9 cellular contexts compared by ENCODE assay signal in the genomic region with DNA sequence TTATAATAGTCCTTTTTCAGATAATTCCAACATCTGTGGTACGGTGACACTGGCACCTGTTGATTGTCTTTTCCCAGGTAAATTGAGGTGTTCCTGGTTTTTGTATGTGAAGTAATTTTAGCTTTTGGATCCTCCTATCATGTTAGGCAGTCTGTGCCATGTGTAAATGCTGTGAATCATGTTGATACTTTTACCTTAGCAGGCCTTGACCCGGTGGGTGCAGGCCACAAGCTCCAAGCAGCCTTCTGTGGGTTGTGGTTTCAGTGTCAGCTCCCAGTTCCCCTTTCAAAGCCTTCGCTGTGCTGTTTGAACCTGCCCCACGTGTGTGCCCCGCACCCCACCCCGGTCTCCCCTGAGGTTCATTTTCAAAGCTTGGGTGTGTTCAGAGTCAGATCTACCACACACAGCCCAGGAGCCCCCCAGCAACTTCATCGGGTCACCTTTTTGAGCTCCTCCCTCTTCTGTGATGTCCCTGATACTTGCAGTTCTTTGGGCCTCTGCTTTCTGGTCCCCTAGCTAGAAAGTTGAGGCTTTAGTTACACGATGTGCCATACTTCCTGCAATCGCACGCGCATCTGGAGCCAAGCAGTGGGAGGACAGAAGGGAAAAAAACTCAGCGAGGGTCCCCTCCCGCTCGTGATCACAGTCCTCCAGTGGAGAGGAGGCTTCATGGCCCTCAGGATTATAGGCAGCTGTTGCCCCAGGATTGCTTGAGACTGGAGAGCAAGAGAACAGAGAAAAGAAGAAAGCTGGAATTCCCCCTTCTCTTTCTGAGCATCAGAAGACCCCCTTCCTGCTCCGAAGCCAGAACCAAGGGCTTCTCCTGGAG. TPM values are rescaled to one million over a fixed set of nuclear protein-coding genes. Genes with fewer than 3 reads are reported as not detected.
DNase-seq lines count a peak whose midpoint lies in the region; ATAC-seq, FAIRE-seq and TF ChIP-seq lines count a peak whose summit lies in the region.
"Had no signal": no experiment of that assay in that cellular context is flagged by ENCODE, and none has a peak within 500 bp of the region (broad histone marks: within the 10 kb centered on the region; RNA-seq: fewer than 3 reads in every experiment).

No MANE protein-coding gene starts in this region.

- peaks cover 0 to 6% of the 10 kb centered on the region in 2 donors for H3K9me3 ChIP-seq in uterus
- H3K9me3 ChIP-seq: suprapubic skin had no signal

- no peak overlapping the region for H3K27ac ChIP-seq in uterus
- H3K27ac ChIP-seq: suprapubic skin had no signal

- DNase-seq in GM12891 (ENCODE audit: insufficient read length, low spot score) = peak; percentile 88
- DNase-seq in NOMO-1 treated with DMSO at 0.1 percent for 48 hours (lab: John Stamatoyannopoulos, UW; ENCODE audit: unreplicated experiment) = peak; percentile 99
- peak; percentile 70 to 83 for DNase-seq in activated T-cell treated with anti-CD3 and anti-CD28 coated beads, Interleukin-2, amount 50 U/mL, for 72 hours
- DNase-seq in stimulated activated CD4-positive, alpha-beta T cell treated with anti-CD3 and anti-CD28 coated beads, Interleukin-1b, Interleukin-23, amount 100 ng/mL, for 48 hours = peak; percentile 79
- DNase-seq in uterus = no peak
- DNase-seq in NCI-H1436 treated with DMSO at 0.1 percent for 48 hours (lab: John Stamatoyannopoulos, UW) = no peak
- DNase-seq in osteocyte (ENCODE audit: extremely low spot score, unreplicated experiment) = no peak

- no peaks in the 10 kb centered on the region for H3K4me1 ChIP-seq in uterus
- H3K4me1 ChIP-seq: suprapubic skin had no signal

- peaks cover 50% of the 10 kb centered on the region for H3K4me1 Mint-ChIP-seq in activated T-cell treated with anti-CD3 and anti-CD28 coated beads, Interleukin-2, amount 50 U/mL, for 72 hours (ENCODE audit: low read depth)
- H3K4me1 Mint-ChIP-seq in osteocyte (ENCODE audit: unreplicated experiment) = peaks cover 13% of the 10 kb centered on the region

- H3K27me3 ChIP-seq in uterus = no peaks in the 10 kb centered on the region
- H3K27me3 ChIP-seq: suprapubic skin had no signal

- peaks cover 0 to 2% of the 10 kb centered on the region in 2 donors for H3K9me3 Mint-ChIP-seq in activated T-cell treated with anti-CD3 and anti-CD28 coated beads, Interleukin-2, amount 50 U/mL, for 72 hours
- no peaks in the 10 kb centered on the region for H3K9me3 Mint-ChIP-seq in osteocyte (ENCODE audit: unreplicated experiment)

- H3K4me3 ChIP-seq in uterus = no peak overlapping the region
- H3K4me3 ChIP-seq: suprapubic skin had no signal

- intact Hi-C loops in uterus (cut with DNase I; ENCODE audit: low total_unique reads) = no loop called here

- H3K27me3 Mint-ChIP-seq in activated T-cell treated with anti-CD3 and anti-CD28 coated beads, Interleukin-2, amount 50 U/mL, for 72 hours (ENCODE audit: low read depth) = no peaks in the 10 kb centered on the region
- no peaks in the 10 kb centered on the region for H3K27me3 Mint-ChIP-seq in osteocyte (ENCODE audit: unreplicated experiment)

- TF ChIP-seq POLR2A in GM12891 (IDR thresholded peaks at IDR 0.05; ENCODE audit: low read depth, low read length) = no peak
- no peak for TF ChIP-seq POLR2A in uterus (IDR thresholded peaks at IDR 0.05)

- ATAC-seq in HG02571 (IDR thresholded peaks at IDR 0.05; ENCODE audit: unreplicated experiment) = peak; percentile 86
- ATAC-seq in activated T-cell treated with anti-CD3 and anti-CD28 coated beads, Interleukin-2, amount 50 U/mL, for 72 hours (replicated peaks in 1 of 2) = peak; percentile 89 to 93

- peaks cover 8 to 11% of the 10 kb centered on the region in 2 donors for H3K36me3 Mint-ChIP-seq in activated T-cell treated with anti-CD3 and anti-CD28 coated beads, Interleukin-2, amount 50 U/mL, for 72 hours (ENCODE audit: insufficient read depth in 2 of 2)
- peaks cover 22% of the 10 kb centered on the region for H3K36me3 Mint-ChIP-seq in osteocyte (ENCODE audit: unreplicated experiment)

- peak; percentile 98 for FAIRE-seq in GM12891 (lab: Jason Lieb, UNC)

- no peaks in the 10 kb centered on the region for H3K36me3 ChIP-seq in uterus

- TF ChIP-seq CTCF in uterus (IDR thresholded peaks at IDR 0.05) (no peak), osteocyte (IDR thresholded peaks at IDR 0.05) (no peak)

- H3K4me3 Mint-ChIP-seq in activated T-cell treated with anti-CD3 and anti-CD28 coated beads, Interleukin-2, amount 50 U/mL, for 72 hours = peak overlapping the region; percentile 64 to 82
- H3K4me3 Mint-ChIP-seq in osteocyte (ENCODE audit: unreplicated experiment) = no peak overlapping the region

- peak overlapping the region; percentile 90 for H3K27ac Mint-ChIP-seq in activated T-cell treated with anti-CD3 and anti-CD28 coated beads, Interleukin-2, amount 50 U/mL, for 72 hours
- no peak overlapping the region for H3K27ac Mint-ChIP-seq in osteocyte (ENCODE audit: unreplicated experiment)

TF ChIP-seq in GM12891, 5 proteins besides CTCF, POLR2A, EP300 and RAD21:
- TF ChIP-seq PAX5 (IDR thresholded peaks at IDR 0.05; ENCODE audit: insufficient read depth, low read length, severe bottlenecking) = peak; percentile 82
- TF ChIP-seq SPI1 (IDR thresholded peaks at IDR 0.05; ENCODE audit: low read depth, low read length) = peak; percentile 100
- TF ChIP-seq TAF1 (IDR thresholded peaks at IDR 0.05; ENCODE audit: low read depth, low read length) = no peak
- no peak for TF ChIP-seq POLR2AphosphoS5 (IDR thresholded peaks at IDR 0.05; ENCODE audit: low read depth, low read length)
- TF ChIP-seq POU2F2 (IDR thresholded peaks at IDR 0.05; ENCODE audit: low read depth, low read length) = peak; percentile 97

RNA-seq across cellular contexts. Expression of gene BHLHA15, which starts 8.7 kb away (rescaled TPM):
- polyA plus RNA-seq in GM12891 (2012; ENCODE audit: low read depth, missing spikeins) = 0.33 TPM
- total RNA-seq in activated T-cell treated with anti-CD3 and anti-CD28 coated beads, Interleukin-2, amount 50 U/mL, for 72 hours = 1 to 10 TPM in 1 of 2 donors, under 1 TPM in 1; 0.65 to 3.3 TPM
- total RNA-seq in uterus = 1 to 10 TPM in 1 of 4 donors, under 1 TPM in 1, not detected in 2; 0.41 to 1.6 TPM
- not detected in 2 replicates for total RNA-seq in osteocyte

RNA-seq across cellular contexts. Expression of gene TECPR1, which starts 49.5 kb away (rescaled TPM):
- 6.0 TPM for polyA plus RNA-seq in GM12891 (2012; ENCODE audit: low read depth, missing spikeins)
- 10 to 100 TPM; 40.7 to 53.0 TPM for total RNA-seq in activated T-cell treated with anti-CD3 and anti-CD28 coated beads, Interleukin-2, amount 50 U/mL, for 72 hours
- 10 to 100 TPM in 2 of 4 donors, 1 to 10 TPM in 2; 3.1 to 52.6 (median 16.7) TPM for total RNA-seq in uterus
- 33.6 and 38.7 TPM in 2 replicates for total RNA-seq in osteocyte

Comparison
In these comparisons a context has a peak if more than half of its experiments do, and no peak if none do; other contexts are left out.
1. DNase-seq: peak in GM12891 (single experiment), NOMO-1 treated with DMSO at 0.1 percent for 48 hours (single experiment), activated T-cell treated with anti-CD3 and anti-CD28 coated beads, Interleukin-2, amount 50 U/mL, for 72 hours (2 of 2) and stimulated activated CD4-positive, alpha-beta T cell treated with anti-CD3 and anti-CD28 coated beads, Interleukin-1b, Interleukin-23, amount 100 ng/mL, for 48 hours (single experiment); none in uterus (0 of 2), NCI-H1436 treated with DMSO at 0.1 percent for 48 hours (single experiment) and osteocyte (single experiment).